Comparison of ENCODE assay signal across 8 cellular contexts in genomic region chr3:136818851-136819783, GRCh38. TPM values are rescaled to one million over a fixed set of nuclear protein-coding genes. Genes with fewer than 3 reads are reported as not detected.
DNase-seq lines count a peak whose midpoint lies in the region; ATAC-seq and TF ChIP-seq lines count a peak whose summit lies in the region.

Gene SLC35G2, plus strand, starts transcription at chr3:136819126. Its CDS starts 35,335 bp downstream, at chr3:136854461.

- H3K27me3 Mint-ChIP-seq in IgD-negative memory B cell, result peaks cover 52% of the 10 kb centered on the region

- H2AFZ ChIP-seq in parathyroid adenoma, result peak within 1 kb of the TSS; percentile 91

- no peaks in the 10 kb centered on the region for H3K36me3 ChIP-seq in GM06990 (ENCODE audit: control insufficient read depth, insufficient read depth, low read length)
- H3K36me3 ChIP-seq in SJSA1, result peaks cover 19% of the 10 kb centered on the region
- no peaks in the 10 kb centered on the region for H3K36me3 ChIP-seq in parathyroid adenoma (ENCODE audit: control insufficient read depth, insufficient read depth, low read length)

- H3K9me3 Mint-ChIP-seq in IgD-negative memory B cell, result peaks cover 3 to 13% (median 5%) of the 10 kb centered on the region in 3 donors

- H3K27ac ChIP-seq in SJSA1 (peak within 1 kb of the TSS; percentile 91), parathyroid adenoma (peak within 1 kb of the TSS; percentile 80)

- peak; percentile 83 to 85 for ATAC-seq in left cardiac atrium
- no peak for ATAC-seq in HG03469 (IDR thresholded peaks at IDR 0.05; ENCODE audit: unreplicated experiment)

- H3K9ac ChIP-seq in parathyroid adenoma, result peak within 1 kb of the TSS; percentile 84

- H3K4me3 Mint-ChIP-seq in IgD-negative memory B cell, result peak within 1 kb of the TSS; percentile 82 to 95 (median 89)

- H3K4me3 ChIP-seq in GM06990 (replicated peaks; ENCODE audit: low read depth, low read length) (peak within 1 kb of the TSS; percentile 60), SJSA1 (peak within 1 kb of the TSS; percentile 79), parathyroid adenoma (ENCODE audit: low read depth, low read length) (peak within 1 kb of the TSS; percentile 39)

- peaks cover 8 to 15% (median 11%) of the 10 kb centered on the region in 3 donors for H3K4me1 Mint-ChIP-seq in IgD-negative memory B cell

- intact Hi-C loops in left cardiac atrium (cut with DNase I), result loop anchor here in 1 of 2 donors (5.0 kb wide), 1 partner anchor 193 kb away; no protein-coding TSS in a partner anchor

- no peaks in the 10 kb centered on the region; the same call in 1 of the 2 replicates for H3K27me3 ChIP-seq in GM06990 (replicated peaks; ENCODE audit: control insufficient read depth, insufficient read depth, low read length)
- H3K27me3 ChIP-seq in SJSA1 (replicated peaks), result no peaks in the 10 kb centered on the region
- H3K27me3 ChIP-seq in parathyroid adenoma (ENCODE audit: control insufficient read depth, insufficient read depth, low read length), result no peaks in the 10 kb centered on the region

- DNase-seq in GM06990 (ENCODE audit: extremely low read depth, insufficient read length), result peak; percentile 63
- peak; percentile 80 to 82 for DNase-seq in SJSA1 (ENCODE audit: low read depth in 1 of 2, low spot score in 2 of 2)
- peak in 56 of 58 donors; percentile 11 to 77 (median 53) for DNase-seq in anterior cingulate cortex (lab: John Stamatoyannopoulos, UW)
- peak; percentile 71 for DNase-seq in left cardiac atrium
- DNase-seq in H4 (ENCODE audit: low spot score), result no peak

- peak within 1 kb of the TSS; percentile 70 for H3K4me2 ChIP-seq in parathyroid adenoma (ENCODE audit: low read length)

- TF ChIP-seq CTCF in GM06990 (IDR thresholded peaks at IDR 0.05; ENCODE audit: insufficient read depth, low read length, poor library complexity, severe bottlenecking) (no peak), parathyroid adenoma (IDR thresholded peaks at IDR 0.05) (no peak)

- peaks cover 30% of the 10 kb centered on the region for H3K4me1 ChIP-seq in SJSA1 (replicated peaks)
- H3K4me1 ChIP-seq in parathyroid adenoma, result peaks cover 3% of the 10 kb centered on the region

- H3K9me3 ChIP-seq in SJSA1 (replicated peaks) (peaks cover 3% of the 10 kb centered on the region; the same call in 1 of the 2 replicates), parathyroid adenoma (ENCODE audit: control insufficient read depth, low read length) (no peaks in the 10 kb centered on the region)

- peaks cover 28% of the 10 kb centered on the region for H3K79me2 ChIP-seq in parathyroid adenoma

- peaks cover 3% of the 10 kb centered on the region for H3K36me3 Mint-ChIP-seq in IgD-negative memory B cell

- peak within 1 kb of the TSS in 1 of 3 donors; percentile 75 for H3K27ac Mint-ChIP-seq in IgD-negative memory B cell

RNA-seq across cellular contexts. Expression of gene SLC35G2, which starts in this region (rescaled TPM):
- 0.31 TPM for polyA plus RNA-seq in IgD-negative memory B cell
- total RNA-seq in SJSA1 (2014; rRNA removed; shearing (Covaris generic)), result 29.0 and 39.4 TPM in 2 replicates
- total RNA-seq in left cardiac atrium, result 1 to 10 TPM; 4.6 to 8.2 TPM
- total RNA-seq in H4 (2014; rRNA removed; shearing (Covaris generic)), result 6.3 and 8.0 TPM in 2 replicates
